ENCODE assay signal across 1 cellular context in the genomic region with DNA sequence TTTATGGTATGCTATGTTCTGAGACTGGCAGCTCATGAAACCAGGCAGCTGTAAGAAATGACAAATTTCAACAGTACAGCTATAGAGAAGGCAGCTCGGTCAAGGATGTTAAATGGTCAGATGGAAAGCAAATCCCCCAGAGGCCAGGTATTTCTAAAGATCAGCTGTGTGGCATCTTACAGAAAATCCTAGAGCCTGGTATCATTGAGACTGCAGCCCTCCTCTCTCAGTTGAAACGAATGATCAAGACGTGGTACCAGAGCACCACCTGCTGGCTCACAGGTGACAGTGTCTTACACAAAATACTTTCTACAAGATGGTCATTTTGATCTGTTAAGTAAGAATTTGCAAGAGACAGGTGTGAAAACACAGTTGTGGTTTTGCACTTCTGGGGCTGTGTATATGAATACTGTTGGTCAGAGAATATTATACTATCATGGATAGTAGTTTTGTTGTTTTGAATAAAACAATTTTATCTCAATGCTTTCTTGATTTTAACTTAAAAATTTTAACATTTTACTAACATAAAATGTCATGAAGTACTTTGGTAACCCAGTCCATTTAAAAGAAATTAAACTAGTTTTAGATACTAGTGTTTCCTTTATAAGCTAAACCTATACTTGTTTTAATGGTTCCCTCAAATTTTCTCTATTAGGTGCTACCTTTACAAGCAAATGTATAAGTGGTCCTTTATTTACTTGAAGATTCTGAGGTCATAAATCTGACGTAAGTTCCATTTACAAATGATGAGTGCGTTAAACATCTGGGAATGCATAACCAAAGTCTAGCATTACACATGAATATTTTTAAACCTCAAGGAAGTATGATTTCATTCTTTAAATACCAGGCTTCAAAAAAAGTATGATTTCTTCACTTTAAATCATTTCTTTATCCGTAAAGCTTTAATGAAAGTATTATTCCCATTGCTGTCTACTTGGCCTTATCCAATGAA.
A peak's percentile ranks its signal among the peaks of the same experiment; 100 is the strongest.
TF ChIP-seq lines count a peak whose summit lies in the region.

No MANE protein-coding gene starts in this region.

TF ChIP-seq in HEK293, 187 proteins besides CTCF, POLR2A, EP300 and RAD21 (continued from another document):
- TF ChIP-seq, protein P1, sequence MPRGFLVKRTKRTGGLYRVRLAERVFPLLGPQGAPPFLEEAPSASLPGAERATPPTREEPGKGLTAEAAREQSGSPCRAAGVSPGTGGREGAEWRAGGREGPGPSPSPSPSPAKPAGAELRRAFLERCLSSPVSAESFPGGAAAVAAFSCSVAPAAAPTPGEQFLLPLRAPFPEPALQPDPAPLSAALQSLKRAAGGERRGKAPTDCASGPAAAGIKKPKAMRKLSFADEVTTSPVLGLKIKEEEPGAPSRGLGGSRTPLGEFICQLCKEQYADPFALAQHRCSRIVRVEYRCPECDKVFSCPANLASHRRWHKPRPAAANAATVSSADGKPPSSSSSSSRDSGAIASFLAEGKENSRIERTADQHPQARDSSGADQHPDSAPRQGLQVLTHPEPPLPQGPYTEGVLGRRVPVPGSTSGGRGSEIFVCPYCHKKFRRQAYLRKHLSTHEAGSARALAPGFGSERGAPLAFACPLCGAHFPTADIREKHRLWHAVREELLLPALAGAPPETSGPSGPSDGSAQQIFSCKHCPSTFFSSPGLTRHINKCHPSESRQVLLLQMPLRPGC (tag by site-specific recombination; IDR thresholded peaks at IDR 0.05) = no peak
- TF ChIP-seq ZNF311 (tag by site-specific recombination; IDR thresholded peaks at IDR 0.05; ENCODE audit: borderline replicate concordance) (no peak), ZFP3 (tag by site-specific recombination; IDR thresholded peaks at IDR 0.05; ENCODE audit: low read depth) (no peak), BCL11A (tag by site-specific recombination; IDR thresholded peaks at IDR 0.05; ENCODE audit: low read depth) (no peak), ZNF121 (tag by site-specific recombination; IDR thresholded peaks at IDR 0.05) (no peak), GLI4 (tag by site-specific recombination; IDR thresholded peaks at IDR 0.05) (no peak), ZNF660 (tag by site-specific recombination; IDR thresholded peaks at IDR 0.05) (no peak), ZNF404 (tag by site-specific recombination; IDR thresholded peaks at IDR 0.05) (no peak), PRDM1 (tag by site-specific recombination; IDR thresholded peaks at IDR 0.05) (no peak), ZNF654 (tag by site-specific recombination; IDR thresholded peaks at IDR 0.05; ENCODE audit: low read depth) (peak; percentile 87), ZBTB20 (tag by site-specific recombination; IDR thresholded peaks at IDR 0.05) (no peak), ZSCAN23 (tag by site-specific recombination; IDR thresholded peaks at IDR 0.05) (no peak), ZNF366 (tag by site-specific recombination; conservative IDR thresholded peaks at IDR 0.05) (peak; percentile 23; the same call in 1 of the 2 replicates), ZSCAN30 (tag by site-specific recombination; IDR thresholded peaks at IDR 0.05) (peak; percentile 82; the same call in 1 of the 2 replicates)
- TF ChIP-seq, protein P2, sequence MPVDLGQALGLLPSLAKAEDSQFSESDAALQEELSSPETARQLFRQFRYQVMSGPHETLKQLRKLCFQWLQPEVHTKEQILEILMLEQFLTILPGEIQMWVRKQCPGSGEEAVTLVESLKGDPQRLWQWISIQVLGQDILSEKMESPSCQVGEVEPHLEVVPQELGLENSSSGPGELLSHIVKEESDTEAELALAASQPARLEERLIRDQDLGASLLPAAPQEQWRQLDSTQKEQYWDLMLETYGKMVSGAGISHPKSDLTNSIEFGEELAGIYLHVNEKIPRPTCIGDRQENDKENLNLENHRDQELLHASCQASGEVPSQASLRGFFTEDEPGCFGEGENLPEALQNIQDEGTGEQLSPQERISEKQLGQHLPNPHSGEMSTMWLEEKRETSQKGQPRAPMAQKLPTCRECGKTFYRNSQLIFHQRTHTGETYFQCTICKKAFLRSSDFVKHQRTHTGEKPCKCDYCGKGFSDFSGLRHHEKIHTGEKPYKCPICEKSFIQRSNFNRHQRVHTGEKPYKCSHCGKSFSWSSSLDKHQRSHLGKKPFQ (tag by site-specific recombination; IDR thresholded peaks at IDR 0.05) = no peak
- TF ChIP-seq, protein P3, sequence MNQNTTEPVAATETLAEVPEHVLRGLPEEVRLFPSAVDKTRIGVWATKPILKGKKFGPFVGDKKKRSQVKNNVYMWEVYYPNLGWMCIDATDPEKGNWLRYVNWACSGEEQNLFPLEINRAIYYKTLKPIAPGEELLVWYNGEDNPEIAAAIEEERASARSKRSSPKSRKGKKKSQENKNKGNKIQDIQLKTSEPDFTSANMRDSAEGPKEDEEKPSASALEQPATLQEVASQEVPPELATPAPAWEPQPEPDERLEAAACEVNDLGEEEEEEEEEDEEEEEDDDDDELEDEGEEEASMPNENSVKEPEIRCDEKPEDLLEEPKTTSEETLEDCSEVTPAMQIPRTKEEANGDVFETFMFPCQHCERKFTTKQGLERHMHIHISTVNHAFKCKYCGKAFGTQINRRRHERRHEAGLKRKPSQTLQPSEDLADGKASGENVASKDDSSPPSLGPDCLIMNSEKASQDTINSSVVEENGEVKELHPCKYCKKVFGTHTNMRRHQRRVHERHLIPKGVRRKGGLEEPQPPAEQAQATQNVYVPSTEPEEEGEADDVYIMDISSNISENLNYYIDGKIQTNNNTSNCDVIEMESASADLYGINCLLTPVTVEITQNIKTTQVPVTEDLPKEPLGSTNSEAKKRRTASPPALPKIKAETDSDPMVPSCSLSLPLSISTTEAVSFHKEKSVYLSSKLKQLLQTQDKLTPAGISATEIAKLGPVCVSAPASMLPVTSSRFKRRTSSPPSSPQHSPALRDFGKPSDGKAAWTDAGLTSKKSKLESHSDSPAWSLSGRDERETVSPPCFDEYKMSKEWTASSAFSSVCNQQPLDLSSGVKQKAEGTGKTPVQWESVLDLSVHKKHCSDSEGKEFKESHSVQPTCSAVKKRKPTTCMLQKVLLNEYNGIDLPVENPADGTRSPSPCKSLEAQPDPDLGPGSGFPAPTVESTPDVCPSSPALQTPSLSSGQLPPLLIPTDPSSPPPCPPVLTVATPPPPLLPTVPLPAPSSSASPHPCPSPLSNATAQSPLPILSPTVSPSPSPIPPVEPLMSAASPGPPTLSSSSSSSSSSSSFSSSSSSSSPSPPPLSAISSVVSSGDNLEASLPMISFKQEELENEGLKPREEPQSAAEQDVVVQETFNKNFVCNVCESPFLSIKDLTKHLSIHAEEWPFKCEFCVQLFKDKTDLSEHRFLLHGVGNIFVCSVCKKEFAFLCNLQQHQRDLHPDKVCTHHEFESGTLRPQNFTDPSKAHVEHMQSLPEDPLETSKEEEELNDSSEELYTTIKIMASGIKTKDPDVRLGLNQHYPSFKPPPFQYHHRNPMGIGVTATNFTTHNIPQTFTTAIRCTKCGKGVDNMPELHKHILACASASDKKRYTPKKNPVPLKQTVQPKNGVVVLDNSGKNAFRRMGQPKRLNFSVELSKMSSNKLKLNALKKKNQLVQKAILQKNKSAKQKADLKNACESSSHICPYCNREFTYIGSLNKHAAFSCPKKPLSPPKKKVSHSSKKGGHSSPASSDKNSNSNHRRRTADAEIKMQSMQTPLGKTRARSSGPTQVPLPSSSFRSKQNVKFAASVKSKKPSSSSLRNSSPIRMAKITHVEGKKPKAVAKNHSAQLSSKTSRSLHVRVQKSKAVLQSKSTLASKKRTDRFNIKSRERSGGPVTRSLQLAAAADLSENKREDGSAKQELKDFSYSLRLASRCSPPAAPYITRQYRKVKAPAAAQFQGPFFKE (tag by site-specific recombination; IDR thresholded peaks at IDR 0.05; ENCODE audit: borderline replicate concordance) = no peak
- TF ChIP-seq, protein P4, sequence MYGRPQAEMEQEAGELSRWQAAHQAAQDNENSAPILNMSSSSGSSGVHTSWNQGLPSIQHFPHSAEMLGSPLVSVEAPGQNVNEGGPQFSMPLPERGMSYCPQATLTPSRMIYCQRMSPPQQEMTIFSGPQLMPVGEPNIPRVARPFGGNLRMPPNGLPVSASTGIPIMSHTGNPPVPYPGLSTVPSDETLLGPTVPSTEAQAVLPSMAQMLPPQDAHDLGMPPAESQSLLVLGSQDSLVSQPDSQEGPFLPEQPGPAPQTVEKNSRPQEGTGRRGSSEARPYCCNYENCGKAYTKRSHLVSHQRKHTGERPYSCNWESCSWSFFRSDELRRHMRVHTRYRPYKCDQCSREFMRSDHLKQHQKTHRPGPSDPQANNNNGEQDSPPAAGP (tag by site-specific recombination; IDR thresholded peaks at IDR 0.05) = no peak
- TF ChIP-seq, protein P5, sequence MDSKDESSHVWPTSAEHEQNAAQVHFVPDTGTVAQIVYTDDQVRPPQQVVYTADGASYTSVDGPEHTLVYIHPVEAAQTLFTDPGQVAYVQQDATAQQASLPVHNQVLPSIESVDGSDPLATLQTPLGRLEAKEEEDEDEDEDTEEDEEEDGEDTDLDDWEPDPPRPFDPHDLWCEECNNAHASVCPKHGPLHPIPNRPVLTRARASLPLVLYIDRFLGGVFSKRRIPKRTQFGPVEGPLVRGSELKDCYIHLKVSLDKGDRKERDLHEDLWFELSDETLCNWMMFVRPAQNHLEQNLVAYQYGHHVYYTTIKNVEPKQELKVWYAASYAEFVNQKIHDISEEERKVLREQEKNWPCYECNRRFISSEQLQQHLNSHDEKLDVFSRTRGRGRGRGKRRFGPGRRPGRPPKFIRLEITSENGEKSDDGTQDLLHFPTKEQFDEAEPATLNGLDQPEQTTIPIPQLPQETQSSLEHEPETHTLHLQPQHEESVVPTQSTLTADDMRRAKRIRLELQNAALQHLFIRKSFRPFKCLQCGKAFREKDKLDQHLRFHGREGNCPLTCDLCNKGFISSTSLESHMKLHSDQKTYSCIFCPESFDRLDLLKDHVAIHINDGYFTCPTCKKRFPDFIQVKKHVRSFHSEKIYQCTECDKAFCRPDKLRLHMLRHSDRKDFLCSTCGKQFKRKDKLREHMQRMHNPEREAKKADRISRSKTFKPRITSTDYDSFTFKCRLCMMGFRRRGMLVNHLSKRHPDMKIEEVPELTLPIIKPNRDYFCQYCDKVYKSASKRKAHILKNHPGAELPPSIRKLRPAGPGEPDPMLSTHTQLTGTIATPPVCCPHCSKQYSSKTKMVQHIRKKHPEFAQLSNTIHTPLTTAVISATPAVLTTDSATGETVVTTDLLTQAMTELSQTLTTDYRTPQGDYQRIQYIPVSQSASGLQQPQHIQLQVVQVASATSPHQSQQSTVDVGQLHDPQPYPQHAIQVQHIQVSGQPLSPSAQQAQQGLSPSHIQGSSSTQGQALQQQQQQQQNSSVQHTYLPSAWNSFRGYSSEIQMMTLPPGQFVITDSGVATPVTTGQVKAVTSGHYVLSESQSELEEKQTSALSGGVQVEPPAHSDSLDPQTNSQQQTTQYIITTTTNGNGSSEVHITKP (tag by site-specific recombination; IDR thresholded peaks at IDR 0.05) = no peak
- TF ChIP-seq, protein P6, sequence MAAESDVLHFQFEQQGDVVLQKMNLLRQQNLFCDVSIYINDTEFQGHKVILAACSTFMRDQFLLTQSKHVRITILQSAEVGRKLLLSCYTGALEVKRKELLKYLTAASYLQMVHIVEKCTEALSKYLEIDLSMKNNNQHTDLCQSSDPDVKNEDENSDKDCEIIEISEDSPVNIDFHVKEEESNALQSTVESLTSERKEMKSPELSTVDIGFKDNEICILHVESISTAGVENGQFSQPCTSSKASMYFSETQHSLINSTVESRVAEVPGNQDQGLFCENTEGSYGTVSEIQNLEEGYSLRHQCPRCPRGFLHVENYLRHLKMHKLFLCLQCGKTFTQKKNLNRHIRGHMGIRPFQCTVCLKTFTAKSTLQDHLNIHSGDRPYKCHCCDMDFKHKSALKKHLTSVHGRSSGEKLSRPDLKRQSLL (tag by site-specific recombination; IDR thresholded peaks at IDR 0.05) = peak; percentile 67
TF ChIP-seq in HEK293: peak in this region for 11.
